18 cellular contexts compared by ENCODE assay signal in genomic region chr10:129896231-129897150, GRCh38.
A peak's percentile ranks its signal among the peaks of the same experiment; 100 is the strongest.
DNase-seq lines count a peak whose midpoint lies in the region; ATAC-seq and TF ChIP-seq lines count a peak whose summit lies in the region.
"Had no signal": no experiment of that assay in that cellular context is flagged by ENCODE, and none has a peak within 500 bp of the region (broad histone marks: within the 10 kb centered on the region; RNA-seq: fewer than 3 reads in every experiment).

No MANE protein-coding gene starts in this region.

- no peaks in the 10 kb centered on the region for H3K9me3 Mint-ChIP-seq in activated T-cell treated with anti-CD3 and anti-CD28 coated beads, Interleukin-2, amount 50 U/mL, for 4 hours
- no peaks in the 10 kb centered on the region for H3K9me3 Mint-ChIP-seq in activated CD8-positive, alpha-beta T cell treated with anti-CD3 and anti-CD28 coated beads, Interleukin-2, amount 10 ng/mL, durations not matched to agents 7 days and 5 days (ENCODE audit: insufficient read depth)
- no peaks in the 10 kb centered on the region for H3K9me3 Mint-ChIP-seq in activated CD4-positive, alpha-beta memory T cell treated with anti-CD3 and anti-CD28 coated beads for 36 hours
- H3K9me3 Mint-ChIP-seq: CD8-positive, alpha-beta T cell had no signal

- CTCF ChIA-PET in activated CD8-positive, alpha-beta T cell treated with anti-CD3 and anti-CD28 coated beads, Interleukin-2, amount 10 ng/mL, durations not matched to agents 7 days and 5 days (lab: Charles Lee), result no interaction called here
- CTCF ChIA-PET in activated CD4-positive, alpha-beta memory T cell treated with anti-CD3 and anti-CD28 coated beads for 36 hours (lab: Charles Lee), result interaction anchor here (0.9 kb wide), 2 partner anchors 19 to 74 kb away, joined by 3 read pairs; no protein-coding TSS in a partner anchor

- TF ChIP-seq POLR2A in upper lobe of left lung (IDR thresholded peaks at IDR 0.05), result no peak

- H3K27me3 Mint-ChIP-seq in activated T-cell treated with anti-CD3 and anti-CD28 coated beads, Interleukin-2, amount 50 U/mL, for 4 hours (ENCODE audit: low read depth), result peaks cover 29% of the 10 kb centered on the region
- peaks cover 3% of the 10 kb centered on the region for H3K27me3 Mint-ChIP-seq in activated CD8-positive, alpha-beta T cell treated with anti-CD3 and anti-CD28 coated beads, Interleukin-2, amount 10 ng/mL, durations not matched to agents 7 days and 5 days (ENCODE audit: low read depth)
- H3K27me3 Mint-ChIP-seq in activated CD4-positive, alpha-beta memory T cell treated with anti-CD3 and anti-CD28 coated beads for 36 hours, result peaks cover 9% of the 10 kb centered on the region

- no peak for TF ChIP-seq CTCF in upper lobe of left lung (IDR thresholded peaks at IDR 0.05)

- no peaks in the 10 kb centered on the region for H3K9me3 ChIP-seq in HUES64 (ENCODE audit: insufficient read depth, low read depth, low read length)
- no peaks in the 10 kb centered on the region for H3K9me3 ChIP-seq in upper lobe of left lung

- H3K27ac ChIP-seq in HUES64 (ENCODE audit: low read depth, low read length), result peak overlapping the region; percentile 8; the same call in 1 of the 2 replicates
- no peak overlapping the region for H3K27ac ChIP-seq in upper lobe of left lung

- DNase-seq in ecto neural progenitor cell (ENCODE audit: low spot score) (peak; percentile 70), iPS-NIHi7 (ENCODE audit: extremely low spot score) (peak; percentile 48), upper lobe of left lung (peak; percentile 12 to 77)
- DNase-seq in activated T-cell treated with anti-CD3 and anti-CD28 coated beads, Interleukin-2, amount 50 U/mL, for 4 hours, result no peak
- DNase-seq in activated CD8-positive, alpha-beta T cell treated with anti-CD3 and anti-CD28 coated beads, Interleukin-2, amount 10 ng/mL, durations not matched to agents 7 days and 5 days, result no peak
- DNase-seq in activated CD4-positive, alpha-beta memory T cell treated with anti-CD3 and anti-CD28 coated beads for 36 hours, result no peak
- DNase-seq: CD8-positive, alpha-beta T cell; DMS79 treated with DMSO at 0.1 percent for 48 hours; GF-D8; Karpas-422; MM.1S; NCI-H1417; NCI-H2029; NCI-H2171 treated with DMSO at 0.1 percent for 48 hours; NCI-H510A treated with DMSO at 0.1 percent for 48 hours; SHP77 had no signal

- peaks cover 46% of the 10 kb centered on the region for H3K4me1 ChIP-seq in HUES64 (ENCODE audit: insufficient read depth, low read length)
- peaks cover 0 to 8% (median 2%) of the 10 kb centered on the region in 4 donors for H3K4me1 ChIP-seq in upper lobe of left lung

- H3K4me3 ChIP-seq in HUES64 (ENCODE audit: low read length) (no peak overlapping the region), upper lobe of left lung (no peak overlapping the region)

- no peak overlapping the region for H3K9ac ChIP-seq in HUES64 (ENCODE audit: low read depth, low read length)

- intact Hi-C loops in activated CD4-positive, alpha-beta memory T cell treated with anti-CD3 and anti-CD28 coated beads for 36 hours (cut with micrococcal nuclease), result no loop called here

- H3K27ac Mint-ChIP-seq in activated CD8-positive, alpha-beta T cell treated with anti-CD3 and anti-CD28 coated beads, Interleukin-2, amount 10 ng/mL, durations not matched to agents 7 days and 5 days, result no peak overlapping the region
- H3K27ac Mint-ChIP-seq in activated CD4-positive, alpha-beta memory T cell treated with anti-CD3 and anti-CD28 coated beads for 36 hours, result no peak overlapping the region
- H3K27ac Mint-ChIP-seq: B cell; CD8-positive, alpha-beta T cell had no signal

- H3K27me3 ChIP-seq in HUES64 (ENCODE audit: insufficient read depth, low read length) (peaks cover 35% of the 10 kb centered on the region), upper lobe of left lung (peaks cover 0 to 5% (median 0%) of the 10 kb centered on the region in 4 donors)

- H3K36me3 Mint-ChIP-seq in activated T-cell treated with anti-CD3 and anti-CD28 coated beads, Interleukin-2, amount 50 U/mL, for 4 hours (ENCODE audit: insufficient read depth), result no peaks in the 10 kb centered on the region
- H3K36me3 Mint-ChIP-seq in activated CD8-positive, alpha-beta T cell treated with anti-CD3 and anti-CD28 coated beads, Interleukin-2, amount 10 ng/mL, durations not matched to agents 7 days and 5 days (ENCODE audit: low read depth), result no peaks in the 10 kb centered on the region
- no peaks in the 10 kb centered on the region for H3K36me3 Mint-ChIP-seq in activated CD4-positive, alpha-beta memory T cell treated with anti-CD3 and anti-CD28 coated beads for 36 hours
- H3K36me3 Mint-ChIP-seq: CD8-positive, alpha-beta T cell had no signal

- H3K36me3 ChIP-seq in HUES64 (ENCODE audit: insufficient read depth, low read length), result no peaks in the 10 kb centered on the region
- H3K36me3 ChIP-seq in upper lobe of left lung, result no peaks in the 10 kb centered on the region

- no peak for TF ChIP-seq EP300 in upper lobe of left lung (IDR thresholded peaks at IDR 0.05)

- H3K4me1 Mint-ChIP-seq in activated T-cell treated with anti-CD3 and anti-CD28 coated beads, Interleukin-2, amount 50 U/mL, for 4 hours (ENCODE audit: low read depth), result no peaks in the 10 kb centered on the region
- no peaks in the 10 kb centered on the region for H3K4me1 Mint-ChIP-seq in activated CD8-positive, alpha-beta T cell treated with anti-CD3 and anti-CD28 coated beads, Interleukin-2, amount 10 ng/mL, durations not matched to agents 7 days and 5 days (ENCODE audit: low read depth)
- H3K4me1 Mint-ChIP-seq in activated CD4-positive, alpha-beta memory T cell treated with anti-CD3 and anti-CD28 coated beads for 36 hours (ENCODE audit: low read depth), result no peaks in the 10 kb centered on the region
- H3K4me1 Mint-ChIP-seq: B cell had no signal

- ATAC-seq in upper lobe of left lung (ENCODE audit: low FRiP score in 2 of 2), result no peak
- ATAC-seq in activated T-cell treated with anti-CD3 and anti-CD28 coated beads, Interleukin-2, amount 50 U/mL, for 4 hours, result no peak
- ATAC-seq in activated CD8-positive, alpha-beta T cell treated with anti-CD3 and anti-CD28 coated beads, Interleukin-2, amount 10 ng/mL, durations not matched to agents 7 days and 5 days, result no peak
- ATAC-seq: CD8-positive, alpha-beta T cell had no signal

- no peak overlapping the region for H3K4me3 Mint-ChIP-seq in activated T-cell treated with anti-CD3 and anti-CD28 coated beads, Interleukin-2, amount 50 U/mL, for 4 hours
- no peak overlapping the region for H3K4me3 Mint-ChIP-seq in activated CD8-positive, alpha-beta T cell treated with anti-CD3 and anti-CD28 coated beads, Interleukin-2, amount 10 ng/mL, durations not matched to agents 7 days and 5 days
- H3K4me3 Mint-ChIP-seq in activated CD4-positive, alpha-beta memory T cell treated with anti-CD3 and anti-CD28 coated beads for 36 hours, result no peak overlapping the region
- H3K4me3 Mint-ChIP-seq: B cell; CD8-positive, alpha-beta T cell had no signal

- POLR2A ChIA-PET in activated CD8-positive, alpha-beta T cell treated with anti-CD3 and anti-CD28 coated beads, Interleukin-2, amount 10 ng/mL, durations not matched to agents 7 days and 5 days (lab: Charles Lee), result no interaction called here
- POLR2A ChIA-PET in activated CD4-positive, alpha-beta memory T cell treated with anti-CD3 and anti-CD28 coated beads for 36 hours (lab: Charles Lee), result no interaction called here

- WGBS in HUES64, result 40% methylated on average over 43 of the region's 43 CpGs
- 88 to 89% methylated on average over 24 to 42 of the region's 43 CpGs for WGBS in upper lobe of left lung, 2 donors

Comparison
In these comparisons a context has a peak if more than half of its experiments do, and no peak if none do; other contexts are left out.
1. DNase-seq: peak in ecto neural progenitor cell (single experiment), iPS-NIHi7 (single experiment) and upper lobe of left lung (2 of 2); none in activated T-cell treated with anti-CD3 and anti-CD28 coated beads, Interleukin-2, amount 50 U/mL, for 4 hours (single experiment), activated CD8-positive, alpha-beta T cell treated with anti-CD3 and anti-CD28 coated beads, Interleukin-2, amount 10 ng/mL, durations not matched to agents 7 days and 5 days (single experiment) and activated CD4-positive, alpha-beta memory T cell treated with anti-CD3 and anti-CD28 coated beads for 36 hours (single experiment).